ENCODE assay signal across 14 cellular contexts in genomic region chr9:120383999-120384924, GRCh38.
DNase-seq lines count a peak whose midpoint lies in the region; TF ChIP-seq lines count a peak whose summit lies in the region.
"Had no signal": no experiment of that assay in that cellular context is flagged by ENCODE, and none has a peak within 500 bp of the region (broad histone marks: within the 10 kb centered on the region; RNA-seq: fewer than 3 reads in every experiment).

No MANE protein-coding gene starts in this region.

- peaks cover 8% of the 10 kb centered on the region for H3K27me3 Mint-ChIP-seq in brain
- no peaks in the 10 kb centered on the region for H3K27me3 Mint-ChIP-seq in mesothelial cell of epicardium (ENCODE audit: low read depth)
- H3K27me3 Mint-ChIP-seq: CD4-positive, CD25-positive, alpha-beta regulatory T cell; memory B cell had no signal

- H3K36me3 Mint-ChIP-seq in brain (peaks cover 42% of the 10 kb centered on the region), mesothelial cell of epicardium (peaks cover 7% of the 10 kb centered on the region)

- no peak overlapping the region for H3K4me2 ChIP-seq in MM.1S (ENCODE audit: low read depth, low read length)

- H3F3A ChIP-seq in MM.1S (ENCODE audit: insufficient read depth, low read length): no peaks in the 10 kb centered on the region

- H3K9me2 ChIP-seq in MM.1S (replicated peaks; ENCODE audit: insufficient read depth, low read length): no peaks in the 10 kb centered on the region

- H3K4me3 ChIP-seq in SJCRH30 (no peak overlapping the region), MM.1S (ENCODE audit: low read length) (no peak overlapping the region)
- H3K4me3 ChIP-seq: suprapubic skin had no signal

- H3K36me3 ChIP-seq in SJCRH30 (peaks cover 7% of the 10 kb centered on the region; the same call in 1 of the 2 replicates), MM.1S (replicated peaks; ENCODE audit: insufficient read depth, low read length) (no peaks in the 10 kb centered on the region)

- H3K27ac Mint-ChIP-seq in brain (peak overlapping the region in 3 of 5 experiments; percentile 26 to 57 (median 48)), mesothelial cell of epicardium (peak overlapping the region; percentile 66)
- H3K27ac Mint-ChIP-seq: memory B cell had no signal

- no peak overlapping the region for H3K9ac ChIP-seq in MM.1S (ENCODE audit: low read length)

- peaks cover 18% of the 10 kb centered on the region; the same call in 1 of the 2 replicates for H3K4me1 ChIP-seq in SJCRH30
- H3K4me1 ChIP-seq in MM.1S (ENCODE audit: low read length): no peaks in the 10 kb centered on the region

- H3K9me3 Mint-ChIP-seq in brain (peaks cover 3 to 19% (median 8%) of the 10 kb centered on the region in 5 experiments), mesothelial cell of epicardium (peaks cover 6% of the 10 kb centered on the region)
- H3K9me3 Mint-ChIP-seq: memory B cell had no signal

- DNase-seq in AG08395 (ENCODE audit: low spot score) (peak; percentile 65), NCI-H1092 treated with DMSO at 0.1 percent for 48 hours (lab: John Stamatoyannopoulos, UW) (peak; percentile 83), mesothelial cell of epicardium (ENCODE audit: low spot score in 2 of 2, unreplicated experiment in 2 of 2) (no peak), SJCRH30 (no peak), MM.1S (no peak), NCI-H2196 (lab: John Stamatoyannopoulos, UW; ENCODE audit: unreplicated experiment) (no peak), GM20000 (ENCODE audit: low spot score) (no peak)
- DNase-seq: activated gamma-delta T cell; CD4-positive, CD25-positive, alpha-beta regulatory T cell; HCEC 1CT; NCI-H526 treated with DMSO at 0.1 percent for 48 hours had no signal

- H3K4me3 Mint-ChIP-seq in brain (no peak overlapping the region), mesothelial cell of epicardium (no peak overlapping the region)
- H3K4me3 Mint-ChIP-seq: CD4-positive, CD25-positive, alpha-beta regulatory T cell; memory B cell had no signal

- TF ChIP-seq CTCF in brain (conservative IDR thresholded peaks at IDR 0.05) (no peak), mesothelial cell of epicardium (IDR thresholded peaks at IDR 0.05; ENCODE audit: unreplicated experiment) (no peak), MM.1S (IDR thresholded peaks at IDR 0.05; ENCODE audit: low read length) (no peak), GM20000 (IDR thresholded peaks at IDR 0.05; ENCODE audit: extremely low read depth, missing control alignments) (no peak)

- peaks cover 37% of the 10 kb centered on the region for H3K4me1 Mint-ChIP-seq in brain
- peaks cover 55% of the 10 kb centered on the region for H3K4me1 Mint-ChIP-seq in mesothelial cell of epicardium
- H3K4me1 Mint-ChIP-seq: CD4-positive, CD25-positive, alpha-beta regulatory T cell; memory B cell had no signal

- H2AFZ ChIP-seq in MM.1S (ENCODE audit: low read length): no peak overlapping the region

- no peaks in the 10 kb centered on the region for H3K27me3 ChIP-seq in SJCRH30
- no peaks in the 10 kb centered on the region for H3K27me3 ChIP-seq in MM.1S (replicated peaks; ENCODE audit: insufficient read depth, low read length)
- H3K27me3 ChIP-seq: suprapubic skin had no signal

- no peaks in the 10 kb centered on the region for H3K79me2 ChIP-seq in MM.1S (ENCODE audit: low read length)

- no peaks in the 10 kb centered on the region for H4K20me1 ChIP-seq in MM.1S (ENCODE audit: insufficient read depth, low read length)

- H3K27ac ChIP-seq in SJCRH30 (no peak overlapping the region), MM.1S (ENCODE audit: low read length) (no peak overlapping the region)
- H3K27ac ChIP-seq: suprapubic skin had no signal

- H3K9me3 ChIP-seq in SJCRH30 (replicated peaks) (no peaks in the 10 kb centered on the region), MM.1S (replicated peaks; ENCODE audit: insufficient read depth, low read length) (no peaks in the 10 kb centered on the region)

Comparison
In these comparisons a context has a peak if more than half of its experiments do, and no peak if none do; other contexts are left out.
1. DNase-seq: peak in AG08395 (single experiment) and NCI-H1092 treated with DMSO at 0.1 percent for 48 hours (single experiment); none in mesothelial cell of epicardium (0 of 2), SJCRH30 (0 of 2), MM.1S (single experiment), NCI-H2196 (single experiment) and GM20000 (single experiment).